In the genomic region with DNA sequence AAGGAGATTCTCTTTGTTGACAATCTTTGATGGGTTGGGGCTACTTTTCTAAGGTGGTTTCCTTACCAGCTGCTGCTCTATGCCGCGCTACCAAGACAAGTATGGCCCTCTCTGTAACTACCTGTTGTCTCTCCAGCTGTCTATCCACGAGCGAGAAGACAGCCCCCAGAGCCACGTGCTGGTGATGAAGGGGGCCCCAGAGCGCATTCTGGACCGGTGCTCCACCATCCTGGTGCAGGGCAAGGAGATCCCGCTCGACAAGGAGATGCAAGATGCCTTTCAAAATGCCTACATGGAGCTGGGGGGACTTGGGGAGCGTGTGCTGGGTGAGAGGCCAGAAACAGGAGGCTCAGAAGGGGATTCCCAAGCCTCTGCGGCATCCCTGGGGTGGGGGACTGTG, we compare ENCODE assay signal across 26 cellular contexts. TPM values are rescaled to one million over a fixed set of nuclear protein-coding genes. Genes with fewer than 3 reads are reported as not detected.
"Had no signal": no experiment of that assay in that cellular context is flagged by ENCODE, and none has a peak within 500 bp of the region (broad histone marks: within the 10 kb centered on the region; RNA-seq: fewer than 3 reads in every experiment).

No MANE protein-coding gene starts in this region.

- H3K27ac Mint-ChIP-seq: activated naive CD8-positive, alpha-beta T cell; activated T-helper 2 cell treated with anti-CD3 and anti-CD28 coated beads, Interferon-gamma antibody, Interleukin-2, Interleukin-4, amounts not matched to agents 10 μg/mL and 5 μg/mL and 100 μg/mL, durations not matched to agents 14 hours and 24 hours and 36 hours; stimulated activated naive CD8-positive, alpha-beta T cell treated with anti-CD3 and anti-CD28 coated beads, Interleukin-15, Interleukin-2, amounts not matched to agents 100 ng/mL and 50 ng/mL, for 24 hours had no signal

- ATAC-seq: activated T-cell treated with anti-CD3 and anti-CD28 coated beads, Interleukin-2, amount 50 U/mL, for 4 hours; foreskin keratinocyte; left colon; lower lobe of right lung; mucosa of descending colon had no signal

- H3K36me3 Mint-ChIP-seq: activated naive CD8-positive, alpha-beta T cell had no signal

- DNase-seq: activated CD4-positive, alpha-beta T cell treated with anti-CD3 and anti-CD28 coated beads for 1 hour; activated CD8-positive, alpha-beta memory T cell treated with anti-CD3 and anti-CD28 coated beads for 24 hours; activated CD8-positive, alpha-beta memory T cell treated with anti-CD3 and anti-CD28 coated beads, Interleukin-2, amount 50 U/mL, for 4 hours; activated naive CD4-positive, alpha-beta T cell; activated T-cell treated with anti-CD3 and anti-CD28 coated beads, Interleukin-2, amount 50 U/mL, for 4 hours; adrenal gland; colonic mucosa; foreskin keratinocyte; glutamatergic neuron; hypothalamus; left colon; lower lobe of right lung; mesendoderm; mucosa of descending colon; stimulated activated CD4-positive, alpha-beta T cell treated with anti-CD3 and anti-CD28 coated beads, Interleukin-12 subunit alpha, Interleukin-12 subunit beta, amount 100 ng/mL, for 4 hours; stimulated activated CD4-positive, alpha-beta T cell treated with anti-CD3 and anti-CD28 coated beads, Interleukin-4, amount 100 ng/mL, for 4 hours; T-helper 1 cell; WERI-Rb-1 had no signal

- H3K4me3 ChIP-seq: adrenal gland, colonic mucosa, lower lobe of right lung, mucosa of descending colon, SJSA1 had no signal

- H3K9me3 Mint-ChIP-seq: activated T-cell treated with anti-CD3 and anti-CD28 coated beads, Interleukin-2, amount 50 U/mL, for 4 hours; activated T-helper 2 cell treated with anti-CD3 and anti-CD28 coated beads, Interferon-gamma antibody, Interleukin-2, Interleukin-4, amounts not matched to agents 10 μg/mL and 5 μg/mL and 100 μg/mL, durations not matched to agents 14 hours and 24 hours and 36 hours; stimulated activated naive CD8-positive, alpha-beta T cell treated with anti-CD3 and anti-CD28 coated beads, Interleukin-15, Interleukin-2, amounts not matched to agents 100 ng/mL and 50 ng/mL, for 24 hours had no signal

- H3K27me3 ChIP-seq: adrenal gland, colonic mucosa, SJSA1 had no signal

- H3K27ac ChIP-seq: adrenal gland, colonic mucosa, foreskin keratinocyte, lower lobe of right lung, SJSA1, WERI-Rb-1 had no signal

- H3K4me3 Mint-ChIP-seq: activated naive CD8-positive, alpha-beta T cell; activated T-cell treated with anti-CD3 and anti-CD28 coated beads, Interleukin-2, amount 50 U/mL, for 4 hours; stimulated activated naive CD8-positive, alpha-beta T cell treated with anti-CD3 and anti-CD28 coated beads, Interleukin-15, Interleukin-2, amounts not matched to agents 100 ng/mL and 50 ng/mL, for 24 hours had no signal

RNA-seq across cellular contexts. Expression of gene ATP1A2, which starts 14.4 kb away (rescaled TPM):
- total RNA-seq: activated T-cell treated with anti-CD3 and anti-CD28 coated beads, Interleukin-2, amount 50 U/mL, for 4 hours; activated T-helper 2 cell treated with anti-CD3 and anti-CD28 coated beads, Interferon-gamma antibody, Interleukin-2, Interleukin-4, amounts not matched to agents 10 μg/mL and 5 μg/mL and 100 μg/mL, durations not matched to agents 14 hours and 24 hours and 36 hours; epithelial cell of proximal tubule; foreskin keratinocyte had no signal

RNA-seq across cellular contexts. Expression of gene ATP1A4, which starts 21.4 kb away (rescaled TPM):
- total RNA-seq: activated T-cell treated with anti-CD3 and anti-CD28 coated beads, Interleukin-2, amount 50 U/mL, for 4 hours; astrocyte; colonic mucosa; epithelial cell of proximal tubule; foreskin keratinocyte; left colon; renal cortical epithelial cell; SJSA1 had no signal

RNA-seq across cellular contexts. Expression of gene KCNJ9, which starts 48.6 kb away (rescaled TPM):
- total RNA-seq: activated T-cell treated with anti-CD3 and anti-CD28 coated beads, Interleukin-2, amount 50 U/mL, for 4 hours; activated T-helper 2 cell treated with anti-CD3 and anti-CD28 coated beads, Interferon-gamma antibody, Interleukin-2, Interleukin-4, amounts not matched to agents 10 μg/mL and 5 μg/mL and 100 μg/mL, durations not matched to agents 14 hours and 24 hours and 36 hours; astrocyte; epithelial cell of proximal tubule; foreskin keratinocyte; left colon; lower lobe of right lung; omental fat pad; renal cortical epithelial cell; SJSA1 had no signal
